9 cellular contexts compared by ENCODE assay signal in the genomic region with DNA sequence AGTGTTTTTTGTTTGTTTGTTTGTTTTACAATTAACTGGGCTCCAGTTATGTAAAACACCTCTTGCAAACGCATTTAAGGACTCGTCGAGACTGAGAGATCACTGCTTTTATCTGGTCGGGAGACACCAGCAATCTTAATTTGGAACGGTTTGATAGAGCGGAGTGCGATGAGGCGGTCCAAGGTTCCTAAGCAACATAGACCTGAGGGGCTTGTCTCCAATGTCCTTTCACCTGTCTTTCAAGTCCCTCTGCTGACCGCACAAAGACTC. TPM values are rescaled to one million over a fixed set of nuclear protein-coding genes. Genes with fewer than 3 reads are reported as not detected.
A peak's percentile ranks its signal among the peaks of the same experiment; 100 is the strongest.
DNase-seq lines count a peak whose midpoint lies in the region; ATAC-seq and TF ChIP-seq lines count a peak whose summit lies in the region.
"Had no signal": no experiment of that assay in that cellular context is flagged by ENCODE, and none has a peak within 500 bp of the region (broad histone marks: within the 10 kb centered on the region; RNA-seq: fewer than 3 reads in every experiment).

No MANE protein-coding gene starts in this region.

- H3K4me1 Mint-ChIP-seq in CD8-positive, alpha-beta T cell (ENCODE audit: low read depth): peaks cover 38% of the 10 kb centered on the region
- peaks cover 25% of the 10 kb centered on the region for H3K4me1 Mint-ChIP-seq in dendritic cell treated with granulocyte-macrophage colony-stimulating factor and Interleukin-4, amounts not matched to agents 40 ng/mL and 50 ng/mL, for 4 days (ENCODE audit: low read depth)
- H3K4me1 Mint-ChIP-seq in neural crest cell: peaks cover 36% of the 10 kb centered on the region

- peak; percentile 0 for ATAC-seq in CD8-positive, alpha-beta T cell
- ATAC-seq in GM18909 (IDR thresholded peaks at IDR 0.05; ENCODE audit: poor library complexity, unreplicated experiment) (no peak), HG02938 (IDR thresholded peaks at IDR 0.05; ENCODE audit: unreplicated experiment) (no peak)

- H3K36me3 ChIP-seq in CD8-positive, alpha-beta T cell (ENCODE audit: insufficient read depth, low read length): no peaks in the 10 kb centered on the region
- H3K36me3 ChIP-seq in KMS-11 (ENCODE audit: insufficient read depth): peaks cover 3% of the 10 kb centered on the region; the same call in 1 of the 2 replicates

- peaks cover 57% of the 10 kb centered on the region for H3K79me2 ChIP-seq in KMS-11 (ENCODE audit: insufficient read depth, low read depth)

- H3K27me3 Mint-ChIP-seq in CD8-positive, alpha-beta T cell (ENCODE audit: low read depth): no peaks in the 10 kb centered on the region
- no peaks in the 10 kb centered on the region for H3K27me3 Mint-ChIP-seq in dendritic cell treated with granulocyte-macrophage colony-stimulating factor and Interleukin-4, amounts not matched to agents 40 ng/mL and 50 ng/mL, for 4 days
- H3K27me3 Mint-ChIP-seq in neural crest cell (ENCODE audit: low read depth): no peaks in the 10 kb centered on the region

- no peaks in the 10 kb centered on the region for H3K27me3 ChIP-seq in CD8-positive, alpha-beta T cell (ENCODE audit: insufficient read depth, low read length)
- no peaks in the 10 kb centered on the region for H3K27me3 ChIP-seq in KMS-11 (ENCODE audit: insufficient read depth, low read depth)

- H3K36me3 Mint-ChIP-seq in CD8-positive, alpha-beta T cell: peaks cover 17% of the 10 kb centered on the region
- H3K36me3 Mint-ChIP-seq in dendritic cell treated with granulocyte-macrophage colony-stimulating factor and Interleukin-4, amounts not matched to agents 40 ng/mL and 50 ng/mL, for 4 days (ENCODE audit: low read depth): peaks cover 14% of the 10 kb centered on the region
- peaks cover 3% of the 10 kb centered on the region for H3K36me3 Mint-ChIP-seq in neural crest cell (ENCODE audit: low read depth)

- no peaks in the 10 kb centered on the region for H3K9me3 ChIP-seq in CD8-positive, alpha-beta T cell (ENCODE audit: low read length)

- 0 out of 2 replicates have a peak, but pooled peaks cover under 1% of the 10 kb centered on the region for H4K20me1 ChIP-seq in KMS-11 (ENCODE audit: insufficient read depth)

- peak overlapping the region; percentile 80 for H3K27ac ChIP-seq in CD8-positive, alpha-beta T cell (ENCODE audit: low read depth, low read length)
- peak overlapping the region; percentile 74 for H3K27ac ChIP-seq in KMS-11

- no peaks in the 10 kb centered on the region for H3K9me3 Mint-ChIP-seq in CD8-positive, alpha-beta T cell
- no peaks in the 10 kb centered on the region for H3K9me3 Mint-ChIP-seq in dendritic cell treated with granulocyte-macrophage colony-stimulating factor and Interleukin-4, amounts not matched to agents 40 ng/mL and 50 ng/mL, for 4 days
- no peaks in the 10 kb centered on the region for H3K9me3 Mint-ChIP-seq in neural crest cell

- peak overlapping the region; percentile 86 for H3K4me3 ChIP-seq in CD8-positive, alpha-beta T cell (ENCODE audit: low read depth, low read length)
- H3K4me3 ChIP-seq in KMS-11 (IDR thresholded peaks at IDR 0.05; ENCODE audit: insufficient read depth, low read depth, low read length): peak overlapping the region; percentile 89

- H2AFZ ChIP-seq in KMS-11 (ENCODE audit: low read depth): peak overlapping the region; percentile 80

- no peak for DNase-seq in CD8-positive, alpha-beta T cell
- DNase-seq in neural crest cell (ENCODE audit: low read depth, low spot score) (no peak), NCI-H1092 (lab: John Stamatoyannopoulos, UW) (no peak)
- no peak for DNase-seq in stimulated activated CD4-positive, alpha-beta T cell treated with anti-CD3 and anti-CD28 coated beads, Interleukin-1b, Interleukin-23, amount 100 ng/mL, for 48 hours

- POLR2A ChIA-PET in CD8-positive, alpha-beta T cell (lab: Charles Lee): interaction anchor here (0.6 to 2.0 kb wide), 9 partner anchors 11 to 466 kb away, joined by 3 to 12 read pairs (median 4); a partner anchor contains a TSS

- peak overlapping the region; percentile 98 for H3K4me3 Mint-ChIP-seq in CD8-positive, alpha-beta T cell
- peak overlapping the region; percentile 89 for H3K4me3 Mint-ChIP-seq in dendritic cell treated with granulocyte-macrophage colony-stimulating factor and Interleukin-4, amounts not matched to agents 40 ng/mL and 50 ng/mL, for 4 days
- H3K4me3 Mint-ChIP-seq in neural crest cell: peak overlapping the region; percentile 95

- intact Hi-C loops in CD8-positive, alpha-beta T cell (cut with DNase I, micrococcal nuclease): loop anchor here (1.0 to 10.0 kb wide), 14 partner anchors 46 to 1983 kb away; a partner anchor contains a TSS
- intact Hi-C loops in dendritic cell treated with granulocyte-macrophage colony-stimulating factor and Interleukin-4, amounts not matched to agents 40 ng/mL and 50 ng/mL, for 4 days (cut with micrococcal nuclease): loop anchor here (5.0 to 10.0 kb wide), 2 partner anchors 103 to 470 kb away; a partner anchor contains a TSS

- peak overlapping the region; percentile 83 for H3K9ac ChIP-seq in KMS-11

- peak overlapping the region; percentile 98 for H3K27ac Mint-ChIP-seq in CD8-positive, alpha-beta T cell
- H3K27ac Mint-ChIP-seq in dendritic cell treated with granulocyte-macrophage colony-stimulating factor and Interleukin-4, amounts not matched to agents 40 ng/mL and 50 ng/mL, for 4 days: peak overlapping the region; percentile 93
- peak overlapping the region; percentile 99 for H3K27ac Mint-ChIP-seq in neural crest cell (ENCODE audit: unreplicated experiment)

- H3K4me2 ChIP-seq in KMS-11: peak overlapping the region; percentile 94

- no peak for TF ChIP-seq CTCF in CD8-positive, alpha-beta T cell (IDR thresholded peaks at IDR 0.05)
- TF ChIP-seq CTCF in KMS-11 (conservative IDR thresholded peaks at IDR 0.05; ENCODE audit: low read depth, low read length) (no peak), neural crest cell (conservative IDR thresholded peaks at IDR 0.05) (no peak)

- peaks cover 28% of the 10 kb centered on the region for H3K4me1 ChIP-seq in CD8-positive, alpha-beta T cell (ENCODE audit: insufficient read depth, low read length)
- H3K4me1 ChIP-seq in KMS-11 (ENCODE audit: low read depth, poor library complexity, severe bottlenecking): peaks cover 24% of the 10 kb centered on the region

- CTCF ChIA-PET in CD8-positive, alpha-beta T cell (lab: Charles Lee): interaction anchor here (0.6 kb wide), 1 partner anchor 10 kb away, joined by 3 read pairs; no protein-coding TSS in a partner anchor

RNA-seq across cellular contexts. Expression of a gene that starts 0.7 kb away (rescaled TPM):
- 10 to 100 TPM; 34.3 to 40.8 TPM for total RNA-seq in CD8-positive, alpha-beta T cell
- total RNA-seq in neural crest cell: 41.2 and 42.4 TPM in 2 replicates

RNA-seq across cellular contexts. Expression of a gene that starts 1.4 kb away (rescaled TPM):
- 1 to 10 TPM; 1.5 to 1.7 TPM for total RNA-seq in CD8-positive, alpha-beta T cell
- total RNA-seq in neural crest cell: 0.44 and 0.77 TPM in 2 replicates

RNA-seq across cellular contexts. Expression of a gene that starts 56.5 kb away (rescaled TPM):
- not detected for total RNA-seq in CD8-positive, alpha-beta T cell
- total RNA-seq in neural crest cell: 0.30 and 0.45 TPM in 2 replicates
- total RNA-seq: lung microvascular endothelial cell had no signal
